In genomic region chr12:75783093-75783877, GRCh38 we compare ENCODE assay signal across 16 cellular contexts.
DNase-seq lines count a peak whose midpoint lies in the region; ATAC-seq, FAIRE-seq and TF ChIP-seq lines count a peak whose summit lies in the region.
"Had no signal": no experiment of that assay in that cellular context is flagged by ENCODE, and none has a peak within 500 bp of the region (broad histone marks: within the 10 kb centered on the region; RNA-seq: fewer than 3 reads in every experiment).

No MANE protein-coding gene starts in this region.

- H3K4me1 ChIP-seq in Loucy (ENCODE audit: insufficient read depth, low read length, poor library complexity, severe bottlenecking), result peaks cover 42% of the 10 kb centered on the region
- peaks cover 34% of the 10 kb centered on the region for H3K4me1 ChIP-seq in left ventricle myocardium inferior
- H3K4me1 ChIP-seq in thyroid gland, result peaks cover 47 to 58% of the 10 kb centered on the region in 2 donors
- peaks cover 0 to 7% (median 0%) of the 10 kb centered on the region in 3 donors for H3K4me1 ChIP-seq in gastroesophageal sphincter
- H3K4me1 ChIP-seq in small intestine (ENCODE audit: control insufficient read depth in 2 of 2, insufficient read depth in 1 of 2, low read depth in 1 of 2, low read length in 1 of 2), result no peaks in the 10 kb centered on the region
- H3K4me1 ChIP-seq: prostate gland had no signal

- peak overlapping the region; percentile 58 for H3K4me2 ChIP-seq in Loucy (ENCODE audit: low read depth, low read length, poor library complexity, severe bottlenecking)

- intact Hi-C loops in left ventricle myocardium inferior (cut with micrococcal nuclease), result no loop called here
- intact Hi-C loops in thyroid gland (cut with DNase I), result no loop called here

- H3K27ac ChIP-seq in VCaP, result peak overlapping the region; percentile 93
- peak overlapping the region; percentile 52 for H3K27ac ChIP-seq in left ventricle myocardium inferior (replicated peaks)
- peak overlapping the region; percentile 80 to 88 (median 82) for H3K27ac ChIP-seq in thyroid gland
- no peak overlapping the region for H3K27ac ChIP-seq in gastroesophageal sphincter
- H3K27ac ChIP-seq in small intestine (ENCODE audit: low read depth in 1 of 2, low read length in 1 of 2), result no peak overlapping the region
- H3K27ac ChIP-seq: transverse colon had no signal

- TF ChIP-seq CTCF in Loucy (conservative IDR thresholded peaks at IDR 0.05; ENCODE audit: low read length), result no peak
- TF ChIP-seq CTCF in VCaP (conservative IDR thresholded peaks at IDR 0.05), result no peak
- TF ChIP-seq CTCF in left ventricle myocardium inferior (IDR thresholded peaks at IDR 0.05; ENCODE audit: borderline replicate concordance), result no peak
- no peak for TF ChIP-seq CTCF in thyroid gland (IDR thresholded peaks at IDR 0.05)
- TF ChIP-seq CTCF in gastroesophageal sphincter (IDR thresholded peaks at IDR 0.05), result no peak

- H3F3A ChIP-seq in Loucy (ENCODE audit: low read depth), result peaks cover 4% of the 10 kb centered on the region; the same call in 1 of the 2 replicates

- no peak for TF ChIP-seq EP300 in gastroesophageal sphincter (IDR thresholded peaks at IDR 0.05)

- no peak for FAIRE-seq in small intestine (lab: Jason Lieb, UNC)

- no peaks in the 10 kb centered on the region for H3K9me3 ChIP-seq in Loucy (ENCODE audit: insufficient read depth, low read depth, low read length)
- no peaks in the 10 kb centered on the region for H3K9me3 ChIP-seq in left ventricle myocardium inferior (replicated peaks)
- H3K9me3 ChIP-seq in thyroid gland, result no peaks in the 10 kb centered on the region
- no peaks in the 10 kb centered on the region for H3K9me3 ChIP-seq in gastroesophageal sphincter
- no peaks in the 10 kb centered on the region for H3K9me3 ChIP-seq in small intestine (ENCODE audit: control insufficient read depth, low read depth)
- H3K9me3 ChIP-seq: prostate gland, transverse colon had no signal

- H4K20me1 ChIP-seq in Loucy (ENCODE audit: insufficient read depth, low read length, poor library complexity, severe bottlenecking), result no peaks in the 10 kb centered on the region

- peak overlapping the region; percentile 65; the same call in 1 of the 2 replicates for H2AFZ ChIP-seq in Loucy (ENCODE audit: low read length)

- no peak for TF ChIP-seq POLR2A in thyroid gland (IDR thresholded peaks at IDR 0.05)
- TF ChIP-seq POLR2A in gastroesophageal sphincter (IDR thresholded peaks at IDR 0.05), result no peak

- no peaks in the 10 kb centered on the region for H3K27me3 ChIP-seq in Loucy (ENCODE audit: insufficient read depth, low read length, poor library complexity, severe bottlenecking)
- no peaks in the 10 kb centered on the region for H3K27me3 ChIP-seq in left ventricle myocardium inferior (ENCODE audit: low read depth)
- H3K27me3 ChIP-seq in thyroid gland, result no peaks in the 10 kb centered on the region
- H3K27me3 ChIP-seq in gastroesophageal sphincter, result no peaks in the 10 kb centered on the region
- no peaks in the 10 kb centered on the region for H3K27me3 ChIP-seq in small intestine (ENCODE audit: control insufficient read depth in 2 of 2, insufficient read depth in 2 of 2, low read length in 2 of 2)
- H3K27me3 ChIP-seq: transverse colon had no signal

- no peaks in the 10 kb centered on the region for H3K9me2 ChIP-seq in Loucy (replicated peaks; ENCODE audit: low read depth, low read length)

- DNase-seq in left ventricle myocardium inferior (no peak), thyroid gland (peak; percentile 88 to 89), UCSD-AML1 (lab: John Stamatoyannopoulos, UW; ENCODE audit: unreplicated experiment) (no peak), small intestine (no peak)
- DNase-seq: activated naive CD4-positive, alpha-beta T cell treated with Interleukin-2 at 50 U/mL for 16 hours; CD4-positive, alpha-beta memory T cell; central memory CD4-positive, alpha-beta T cell; GF-D8; head of caudate nucleus; kidney glomerular epithelial cell; NCI-H1092; transverse colon had no signal

- H3K4me3 ChIP-seq in Loucy (ENCODE audit: low read length, poor library complexity, severe bottlenecking) (no peak overlapping the region), left ventricle myocardium inferior (no peak overlapping the region), thyroid gland (replicated peaks in 1 of 3) (no peak overlapping the region), gastroesophageal sphincter (no peak overlapping the region), small intestine (ENCODE audit: low read depth in 1 of 2, low read length in 2 of 2) (no peak overlapping the region)
- H3K4me3 ChIP-seq: prostate gland, transverse colon had no signal

- H3K79me2 ChIP-seq in Loucy (ENCODE audit: insufficient read depth, low read length), result no peaks in the 10 kb centered on the region

- ATAC-seq in gastroesophageal sphincter, result no peak

- H3K36me3 ChIP-seq in Loucy (ENCODE audit: insufficient read depth, low read length) (no peaks in the 10 kb centered on the region), left ventricle myocardium inferior (no peaks in the 10 kb centered on the region), thyroid gland (no peaks in the 10 kb centered on the region), gastroesophageal sphincter (no peaks in the 10 kb centered on the region), small intestine (ENCODE audit: control insufficient read depth in 2 of 2, insufficient read depth in 2 of 2, low read length in 2 of 2) (no peaks in the 10 kb centered on the region)
- H3K36me3 ChIP-seq: prostate gland, transverse colon had no signal

- 39 to 44% methylated on average over 8 of the region's 8 CpGs for WGBS in thyroid gland, 2 donors
- 48 to 87% methylated on average over 2 to 4 of the region's 8 CpGs for WGBS in gastroesophageal sphincter (ENCODE audit: low coverage in 1 of 2), 2 donors
- 68 to 86% (median 75%) methylated on average over 8 of the region's 8 CpGs for WGBS in small intestine, 3 donors

- H3K9ac ChIP-seq in Loucy (ENCODE audit: low read depth, low read length, poor library complexity, severe bottlenecking), result no peak overlapping the region

Comparison
In these comparisons a context has a peak if more than half of its experiments do, and no peak if none do; other contexts are left out.
1. H3K27ac ChIP-seq: peak in VCaP (single experiment), left ventricle myocardium inferior (single experiment) and thyroid gland (3 of 3); none in gastroesophageal sphincter (0 of 4) and small intestine (0 of 2).
2. DNase-seq: peak in thyroid gland (2 of 2); none in left ventricle myocardium inferior (single experiment), UCSD-AML1 (single experiment) and small intestine (single experiment).